8 cellular contexts compared by ENCODE assay signal in the genomic region with DNA sequence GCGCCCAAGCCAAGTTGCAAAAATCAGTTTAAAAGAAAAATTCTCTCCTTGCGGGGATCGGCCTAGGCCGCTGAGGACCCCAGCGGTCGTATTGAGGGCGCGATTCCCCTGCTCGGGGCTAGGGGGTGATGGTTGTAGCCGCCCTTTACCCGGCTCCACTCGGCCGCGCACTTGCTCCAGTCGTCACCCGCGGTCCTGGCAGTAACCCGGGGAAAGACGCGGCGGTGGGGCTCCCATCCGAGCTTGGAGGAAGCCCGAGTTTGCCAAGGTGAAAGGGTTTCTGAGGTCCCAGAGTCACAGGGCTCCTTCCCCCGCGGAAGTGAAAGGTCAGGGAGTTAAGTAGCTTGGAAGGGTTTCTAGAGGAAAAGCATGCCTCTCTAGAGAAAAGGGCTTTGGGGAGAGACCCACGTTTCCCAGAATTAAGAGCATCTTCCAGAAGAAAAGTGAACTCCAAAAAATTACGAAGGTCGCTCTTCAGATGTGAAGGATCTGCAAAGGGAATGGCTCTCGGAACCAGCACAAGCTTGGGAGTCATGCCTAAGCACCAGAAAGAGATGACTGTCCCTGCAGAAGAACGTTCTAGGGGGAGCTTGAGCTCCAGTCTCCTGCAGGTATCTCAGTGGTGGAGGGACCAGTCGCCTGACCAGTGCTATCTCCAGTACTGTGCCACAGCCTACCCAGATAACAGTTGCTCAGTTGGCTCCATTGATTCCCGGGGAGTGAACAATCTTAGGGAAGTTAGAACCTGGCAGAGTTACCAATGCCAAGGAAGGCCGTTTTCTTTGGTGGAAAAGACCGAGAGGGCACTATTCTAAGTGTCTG. TPM values are rescaled to one million over a fixed set of nuclear protein-coding genes. Genes with fewer than 3 reads are reported as not detected.
DNase-seq lines count a peak whose midpoint lies in the region; ATAC-seq and TF ChIP-seq lines count a peak whose summit lies in the region.

No MANE protein-coding gene starts in this region.

- peak overlapping the region; percentile 74 for H3K27ac ChIP-seq in SU-DHL-6 (ENCODE audit: low read depth, low read length)
- peak overlapping the region; percentile 82 to 98 (median 95) for H3K27ac ChIP-seq in spleen

- peaks cover 12% of the 10 kb centered on the region for H3K4me1 Mint-ChIP-seq in MCF 10A (ENCODE audit: insufficient read depth, unreplicated experiment)

- no peaks in the 10 kb centered on the region for H4K20me1 ChIP-seq in SU-DHL-6 (ENCODE audit: low read depth, low read length)

- TSS peak; percentile 63 for BruUV-seq in MCF 10A (replicated peaks; lab: Mats Ljungman, UMichigan)

- no peaks in the 10 kb centered on the region for H3K9me3 Mint-ChIP-seq in MCF 10A (ENCODE audit: unreplicated experiment)

- no peaks in the 10 kb centered on the region for H3K9me3 ChIP-seq in SU-DHL-6 (ENCODE audit: insufficient read depth, low read length)
- no peaks in the 10 kb centered on the region for H3K9me3 ChIP-seq in spleen

- WGBS in spleen, 5 donors = 3 to 11% (median 5%) methylated on average over 14 to 34 of the region's 34 CpGs

- POLR2A ChIA-PET in MCF 10A (lab: Yijun Ruan, JAX) = interaction anchor here (0.9 to 4.1 kb wide), 10 partner anchors 10 to 261 kb away, joined by 3 to 33 read pairs (median 4); partner anchors contain the start of genes CLRN2, DCAF16, MED28 and NCAPG

- H3K27me3 Mint-ChIP-seq in MCF 10A (ENCODE audit: insufficient read depth, unreplicated experiment) = no peaks in the 10 kb centered on the region

- H3K36me3 Mint-ChIP-seq in MCF 10A (ENCODE audit: insufficient read depth, unreplicated experiment) = peaks cover 24% of the 10 kb centered on the region

- no peak for TF ChIP-seq POLR2A in spleen (IDR thresholded peaks at IDR 0.05)

- peak overlapping the region; percentile 96 for H3K9ac ChIP-seq in SU-DHL-6 (ENCODE audit: low read length)

- intact Hi-C loops in MCF 10A (cut with micrococcal nuclease) (loop anchor here (1.0 to 5.0 kb wide), 2 partner anchors 29 to 34 kb away; partner anchors contain the start of gene MED28), spleen (cut with DNase I; ENCODE audit: low total_unique reads) (no loop called here)

- peak overlapping the region; percentile 91 for H3K4me3 Mint-ChIP-seq in MCF 10A (ENCODE audit: unreplicated experiment)

- H3K4me1 ChIP-seq in spleen = peaks cover 16 to 59% (median 40%) of the 10 kb centered on the region in 6 donors

- TF ChIP-seq CTCF in AG09309 (IDR thresholded peaks at IDR 0.05; ENCODE audit: control insufficient read depth, insufficient read depth, low read depth, low read length, missing control alignments) (no peak), SU-DHL-6 (IDR thresholded peaks at IDR 0.05; ENCODE audit: insufficient read depth, low read length, poor library complexity, severe bottlenecking) (peak; percentile 12), MCF 10A (IDR thresholded peaks at IDR 0.05; ENCODE audit: unreplicated experiment) (no peak), spleen (IDR thresholded peaks at IDR 0.05 in 8 of 11, conservative IDR thresholded peaks at IDR 0.05 in 3 of 11) (peak in 3 of 11 experiments; percentile 7 to 26 (median 8))

- H3K4me3 ChIP-seq in AG09309 (ENCODE audit: control insufficient read depth, low read depth, low read length) (peak overlapping the region; percentile 78), SU-DHL-6 (ENCODE audit: insufficient read depth, low read length, poor library complexity, severe bottlenecking) (peak overlapping the region; percentile 77), spleen (peak overlapping the region; percentile 72 to 94 (median 82))

- ATAC-seq in GM18907 (IDR thresholded peaks at IDR 0.05; ENCODE audit: unreplicated experiment) = peak; percentile 21
- ATAC-seq in HG03280 (IDR thresholded peaks at IDR 0.05; ENCODE audit: unreplicated experiment) = peak; percentile 6

- H3K27me3 ChIP-seq in SU-DHL-6 (ENCODE audit: low read length) (no peaks in the 10 kb centered on the region), spleen (replicated peaks in 1 of 7) (no peaks in the 10 kb centered on the region)

- peak overlapping the region; percentile 94 for H3K27ac Mint-ChIP-seq in MCF 10A (ENCODE audit: low read depth, unreplicated experiment)

- no peaks in the 10 kb centered on the region for H3K9me2 ChIP-seq in SU-DHL-6 (replicated peaks; ENCODE audit: insufficient read depth, low read length)

- H3K79me2 ChIP-seq in SU-DHL-6 (ENCODE audit: insufficient read depth, low read length) = peaks cover 27% of the 10 kb centered on the region

- peak overlapping the region; percentile 90 for H3K4me2 ChIP-seq in SU-DHL-6 (ENCODE audit: low read depth, low read length, poor library complexity, severe bottlenecking)

- no peak for DNase-seq in AG09309 (ENCODE audit: low read depth)
- peak; percentile 33 for DNase-seq in MCF 10A (ENCODE audit: unreplicated experiment)
- peak; percentile 30 for DNase-seq in iris pigment epithelial cell (ENCODE audit: low read depth)
- peak; percentile 94 for DNase-seq in spleen
- no peak for DNase-seq in NCI-H1694 (lab: John Stamatoyannopoulos, UW)

- CTCF ChIA-PET in MCF 10A (lab: Yijun Ruan, JAX) = interaction anchor here (0.7 to 1.7 kb wide), 7 partner anchors 29 to 953 kb away, joined by 3 to 8 read pairs (median 3); partner anchors contain the start of gene MED28

- H2AFZ ChIP-seq in SU-DHL-6 (ENCODE audit: low read depth, low read length, severe bottlenecking) = peak overlapping the region; percentile 78

- H3F3A ChIP-seq in SU-DHL-6 (ENCODE audit: insufficient read depth) = no peaks in the 10 kb centered on the region

- peaks cover 15% of the 10 kb centered on the region; the same call in 1 of the 2 replicates for H3K36me3 ChIP-seq in SU-DHL-6 (ENCODE audit: low read length)
- H3K36me3 ChIP-seq in spleen = peaks cover 0 to 40% (median 25%) of the 10 kb centered on the region in 6 donors

RNA-seq across cellular contexts. Expression of gene LAP3, which starts 0.9 kb away (rescaled TPM):
- 31.0 and 45.0 TPM in 2 replicates for total RNA-seq in MCF 10A (2022)
- total RNA-seq in spleen = 100 to 1,000 TPM in 5 of 7 donors, 10 to 100 TPM in 2; 71.0 to 135 (median 121) TPM
- polyA plus RNA-seq in spleen = 10 to 100 TPM; 47.0 to 85.5 (median 52.5) TPM

RNA-seq across cellular contexts. Expression of gene MED28, which starts 36.6 kb away (rescaled TPM):
- total RNA-seq in MCF 10A (2022) (31.8 and 32.1 TPM in 2 replicates), spleen (10 to 100 TPM; 20.4 to 62.5 (median 50.6) TPM)
- polyA plus RNA-seq in spleen = 10 to 100 TPM in 2 of 3 donors, 1 to 10 TPM in 1; 8.9 to 17.5 (median 15.5) TPM

Comparison
In these comparisons a context has a peak if more than half of its experiments do, and no peak if none do; other contexts are left out.
1. DNase-seq: peak in MCF 10A (single experiment), iris pigment epithelial cell (single experiment) and spleen (single experiment); none in AG09309 (single experiment) and NCI-H1694 (single experiment).
2. Peak in every context shown above with its lines, with median percentiles within 50 percentile points of each other: H3K4me3 ChIP-seq.